ENCODE assay signal across 11 cellular contexts in the genomic region with DNA sequence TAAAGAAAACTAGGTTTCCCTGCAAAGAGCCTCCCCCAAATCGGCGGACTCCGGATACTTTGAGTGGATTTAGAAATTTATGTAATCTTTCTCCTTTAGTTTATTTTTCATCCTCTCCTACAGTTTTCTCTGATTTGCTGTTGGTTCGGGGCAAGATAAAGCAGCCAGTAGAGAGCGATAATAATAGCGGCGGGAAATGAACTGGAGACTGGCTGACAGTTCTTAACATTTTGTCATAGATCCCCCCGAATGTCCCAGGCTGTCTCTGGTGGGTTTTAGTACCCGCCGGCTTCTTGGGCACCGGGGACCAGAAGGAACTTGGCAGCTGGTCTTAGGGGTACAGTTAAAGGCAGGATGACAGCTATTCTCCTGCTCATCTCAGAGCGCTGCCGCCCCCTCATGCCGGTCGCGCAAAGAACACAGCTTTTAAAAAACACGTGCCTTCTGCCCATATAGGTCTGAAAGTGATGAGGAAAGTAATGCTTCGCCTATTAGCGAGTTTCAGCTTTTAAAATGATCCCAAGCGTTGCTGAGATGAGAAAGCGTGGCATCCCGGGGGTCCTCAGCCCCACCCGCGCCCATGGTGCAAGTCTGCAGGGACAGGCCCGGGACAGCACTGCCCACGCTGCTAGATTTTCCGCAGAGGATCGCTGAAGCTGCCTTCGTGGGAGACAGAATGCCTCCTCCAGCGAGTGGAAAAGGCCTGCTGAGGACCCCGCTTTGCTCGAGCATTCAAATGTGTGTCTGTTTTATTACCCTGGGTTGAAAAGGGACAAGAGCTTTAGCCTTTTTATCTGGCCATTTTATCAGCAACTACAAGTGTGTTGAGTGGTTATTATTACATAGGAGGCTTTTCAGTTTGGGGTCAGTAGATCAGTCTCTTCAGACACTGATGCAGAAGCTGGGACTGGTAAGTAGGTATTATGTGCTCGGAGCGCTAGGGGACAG. TPM values are rescaled to one million over a fixed set of nuclear protein-coding genes. Genes with fewer than 3 reads are reported as not detected.
DNase-seq lines count a peak whose midpoint lies in the region; ATAC-seq, FAIRE-seq and TF ChIP-seq lines count a peak whose summit lies in the region.
"Had no signal": no experiment of that assay in that cellular context is flagged by ENCODE, and none has a peak within 500 bp of the region (broad histone marks: within the 10 kb centered on the region; RNA-seq: fewer than 3 reads in every experiment).

No MANE protein-coding gene starts in this region.

- no peak for DNase-seq in activated T-cell treated with anti-CD3 and anti-CD28 coated beads, Interleukin-2, amount 50 U/mL, for 4 hours
- no peak for DNase-seq in activated T-cell treated with anti-CD3 and anti-CD28 coated beads, Interleukin-2, amount 50 U/mL, for 1 hour
- peak; percentile 52 for DNase-seq in NCI-H345 treated with DMSO at 0.1 percent for 48 hours (lab: John Stamatoyannopoulos, UW; ENCODE audit: unreplicated experiment)
- no peak for DNase-seq in coronary artery (ENCODE audit: low spot score)
- no peak for DNase-seq in frontal cortex (ENCODE audit: low spot score in 2 of 2)
- no peak for DNase-seq in MG63
- no peak for DNase-seq in stimulated activated CD8-positive, alpha-beta memory T cell treated with anti-CD3 and anti-CD28 coated beads, Interleukin-4, amount 100 ng/mL, for 48 hours
- DNase-seq: DND-41 had no signal

- FAIRE-seq in frontal cortex (lab: Jason Lieb, UNC), result no peak

- no peaks in the 10 kb centered on the region for H3K9me3 ChIP-seq in skeletal muscle tissue (ENCODE audit: control insufficient read depth in 3 of 3, low read length in 3 of 3)
- no peaks in the 10 kb centered on the region; the same call in 1 of the 2 replicates for H3K9me3 ChIP-seq in MG63

- H3K9ac ChIP-seq in skeletal muscle tissue (ENCODE audit: low read depth in 1 of 3, low read length in 3 of 3), result no peak overlapping the region

- peaks cover 81% of the 10 kb centered on the region for H3K27me3 Mint-ChIP-seq in activated T-cell treated with anti-CD3 and anti-CD28 coated beads, Interleukin-2, amount 50 U/mL, for 4 hours (ENCODE audit: low read depth)

- H3K27me3 ChIP-seq in skeletal muscle tissue (ENCODE audit: control insufficient read depth in 3 of 3, insufficient read depth in 3 of 3, low read length in 3 of 3) (peaks cover 89 to 93% (median 92%) of the 10 kb centered on the region in 3 donors), MG63 (peaks cover 66% of the 10 kb centered on the region)

- peak overlapping the region; percentile 16 for H3K4me3 Mint-ChIP-seq in activated T-cell treated with anti-CD3 and anti-CD28 coated beads, Interleukin-2, amount 50 U/mL, for 4 hours
- H3K4me3 Mint-ChIP-seq: dendritic cell treated with granulocyte-macrophage colony-stimulating factor and Interleukin-4, amounts not matched to agents 40 ng/mL and 50 ng/mL, for 4 days had no signal

- ATAC-seq in activated T-cell treated with anti-CD3 and anti-CD28 coated beads, Interleukin-2, amount 50 U/mL, for 4 hours, result no peak

- no peaks in the 10 kb centered on the region for H3K9me3 Mint-ChIP-seq in activated T-cell treated with anti-CD3 and anti-CD28 coated beads, Interleukin-2, amount 50 U/mL, for 4 hours
- H3K9me3 Mint-ChIP-seq: dendritic cell treated with granulocyte-macrophage colony-stimulating factor and Interleukin-4, amounts not matched to agents 40 ng/mL and 50 ng/mL, for 4 days had no signal

- no peak overlapping the region for H3K27ac ChIP-seq in coronary artery
- H3K27ac ChIP-seq in skeletal muscle tissue (ENCODE audit: low read depth, low read length), result no peak overlapping the region
- H3K27ac ChIP-seq: SJSA1 had no signal

- H3K36me3 Mint-ChIP-seq in activated T-cell treated with anti-CD3 and anti-CD28 coated beads, Interleukin-2, amount 50 U/mL, for 4 hours (ENCODE audit: insufficient read depth), result no peaks in the 10 kb centered on the region

- no peak for TF ChIP-seq CTCF in coronary artery (IDR thresholded peaks at IDR 0.05)

- peaks cover 36 to 55% (median 49%) of the 10 kb centered on the region in 3 donors for H3K4me1 ChIP-seq in skeletal muscle tissue (ENCODE audit: control insufficient read depth in 3 of 3, insufficient read depth in 3 of 3, low read length in 3 of 3)

- no peaks in the 10 kb centered on the region for H3K36me3 ChIP-seq in skeletal muscle tissue (ENCODE audit: control insufficient read depth in 3 of 3, insufficient read depth in 3 of 3, low read length in 3 of 3)
- no peaks in the 10 kb centered on the region for H3K36me3 ChIP-seq in MG63
- H3K36me3 ChIP-seq: SJSA1 had no signal

- peak overlapping the region; percentile 25 for H3K4me3 ChIP-seq in coronary artery
- H3K4me3 ChIP-seq in skeletal muscle tissue (ENCODE audit: low read length in 3 of 3), result peak overlapping the region in 2 of 3 donors; percentile 22 to 40
- H3K4me3 ChIP-seq in MG63, result no peak overlapping the region
- H3K4me3 ChIP-seq: SJSA1 had no signal

- peaks cover 42% of the 10 kb centered on the region for H3K4me1 Mint-ChIP-seq in activated T-cell treated with anti-CD3 and anti-CD28 coated beads, Interleukin-2, amount 50 U/mL, for 4 hours (ENCODE audit: low read depth)

RNA-seq across cellular contexts. Expression of a gene that starts 3.8 kb away (rescaled TPM):
- under 1 TPM; 0.03 to 0.05 (median 0.03) TPM for total RNA-seq in activated T-cell treated with anti-CD3 and anti-CD28 coated beads, Interleukin-2, amount 50 U/mL, for 4 hours
- total RNA-seq in skeletal muscle tissue (not detected), frontal cortex (1.2 TPM)
- total RNA-seq in MG63 (2014; rRNA removed; shearing (Covaris generic); ENCODE audit: low replicate concordance), result 0.02 TPM in 1 of 2 replicates, not detected in the other
